Comparison of ENCODE assay signal across 28 cellular contexts in genomic region chr18:54877076-54877475, GRCh38. TPM values are rescaled to one million over a fixed set of nuclear protein-coding genes. Genes with fewer than 3 reads are reported as not detected.
"Had no signal": no experiment of that assay in that cellular context is flagged by ENCODE, and none has a peak within 500 bp of the region (broad histone marks: within the 10 kb centered on the region; RNA-seq: fewer than 3 reads in every experiment).

No MANE protein-coding gene starts in this region.

- ATAC-seq: activated CD4-positive, CD25-positive, alpha-beta regulatory T cell treated with anti-CD3 and anti-CD28 coated beads, Interleukin-2, amount 50 U/mL, for 24 hours; activated CD8-positive, alpha-beta memory T cell treated with anti-CD3 and anti-CD28 coated beads, Interleukin-2, amount 10 ng/mL, durations not matched to agents 7 days and 5 days; body of pancreas had no signal

- H3K36me3 ChIP-seq: ascending aorta, MG63, Peyer's patch, SJCRH30 had no signal

- H3K4me1 ChIP-seq: ascending aorta, SJCRH30 had no signal

- H3K9me3 ChIP-seq: ascending aorta, body of pancreas, MG63, Peyer's patch, SJCRH30, SK-N-SH had no signal

- H3K4me2 ChIP-seq: KMS-11, SK-N-SH had no signal

- H3K27ac ChIP-seq: ascending aorta, body of pancreas, KMS-11, Peyer's patch, RWPE1, SJCRH30 had no signal

- H3K36me3 Mint-ChIP-seq: activated CD8-positive, alpha-beta memory T cell treated with anti-CD3 and anti-CD28 coated beads, Interleukin-2, amount 10 ng/mL, durations not matched to agents 7 days and 5 days had no signal

- H3K27me3 ChIP-seq: ascending aorta, body of pancreas, MG63, Peyer's patch, SJCRH30 had no signal

- H3K27ac Mint-ChIP-seq: activated CD8-positive, alpha-beta memory T cell treated with anti-CD3 and anti-CD28 coated beads, Interleukin-2, amount 10 ng/mL, durations not matched to agents 7 days and 5 days; activated naive CD4-positive, alpha-beta T cell treated with anti-CD3 and anti-CD28 coated beads, Interleukin-2, amount 50 U/mL, for 24 hours; activated T-cell treated with anti-CD3 and anti-CD28 coated beads, Interleukin-2, amount 50 U/mL, for 24 hours; activated T-helper 1 cell treated with anti-CD3 and anti-CD28 coated beads, Interleukin-12 subunit alpha, Interleukin-12 subunit beta, Interleukin-2, Interleukin-4 antibody, amounts not matched to agents 30 ng/mL and 10 ng/mL and 1 ng/mL, durations not matched to agents 14 hours and 24 hours and 36 hours had no signal

- H3K9me3 Mint-ChIP-seq: activated naive CD4-positive, alpha-beta T cell treated with anti-CD3 and anti-CD28 coated beads, Interleukin-2, amount 50 U/mL, for 24 hours; activated T-cell treated with anti-CD3 and anti-CD28 coated beads, Interleukin-2, amount 50 U/mL, for 24 hours; activated T-helper 1 cell treated with anti-CD3 and anti-CD28 coated beads, Interleukin-12 subunit alpha, Interleukin-12 subunit beta, Interleukin-2, Interleukin-4 antibody, amounts not matched to agents 30 ng/mL and 10 ng/mL and 1 ng/mL, durations not matched to agents 14 hours and 24 hours and 36 hours had no signal

- H3K4me3 ChIP-seq: ascending aorta, body of pancreas, MG63, Peyer's patch, SJCRH30 had no signal

- H3K4me3 Mint-ChIP-seq: activated CD8-positive, alpha-beta memory T cell treated with anti-CD3 and anti-CD28 coated beads, Interleukin-2, amount 10 ng/mL, durations not matched to agents 7 days and 5 days; activated naive CD4-positive, alpha-beta T cell treated with anti-CD3 and anti-CD28 coated beads, Interleukin-2, amount 50 U/mL, for 24 hours; activated T-cell treated with anti-CD3 and anti-CD28 coated beads, Interleukin-2, amount 50 U/mL, for 24 hours; activated T-helper 1 cell treated with anti-CD3 and anti-CD28 coated beads, Interleukin-12 subunit alpha, Interleukin-12 subunit beta, Interleukin-2, Interleukin-4 antibody, amounts not matched to agents 30 ng/mL and 10 ng/mL and 1 ng/mL, durations not matched to agents 14 hours and 24 hours and 36 hours had no signal

- H3K9ac ChIP-seq: KMS-11, SK-N-SH had no signal

- H3K27me3 Mint-ChIP-seq: activated CD8-positive, alpha-beta memory T cell treated with anti-CD3 and anti-CD28 coated beads, Interleukin-2, amount 10 ng/mL, durations not matched to agents 7 days and 5 days; activated naive CD4-positive, alpha-beta T cell treated with anti-CD3 and anti-CD28 coated beads, Interleukin-2, amount 50 U/mL, for 24 hours; activated T-cell treated with anti-CD3 and anti-CD28 coated beads, Interleukin-2, amount 50 U/mL, for 24 hours had no signal

- DNase-seq: activated CD4-positive, alpha-beta T cell treated with anti-CD3 and anti-CD28 coated beads for 48 hours; activated CD4-positive, alpha-beta T cell treated with anti-CD3 and anti-CD28 coated beads, Interleukin-2, amount 50 U/mL, for 48 hours; activated CD8-positive, alpha-beta memory T cell treated with anti-CD3 and anti-CD28 coated beads, Interleukin-2, amount 10 ng/mL, durations not matched to agents 7 days and 5 days; activated effector memory CD4-positive, alpha-beta T cell treated with Interleukin-2 at 50 U/mL for 16 hours; activated naive CD4-positive, alpha-beta T cell; activated T-cell treated with anti-CD3 and anti-CD28 coated beads, Interleukin-2, amount 50 U/mL, for 24 hours; amniotic stem cell; body of pancreas; MG63; MV-4-11; NCI-H1092 treated with DMSO at 0.1 percent for 48 hours; NCI-H1417 treated with DMSO at 0.1 percent for 48 hours; NCI-H1694; NCI-H2029 treated with DMSO at 0.1 percent for 48 hours; NCI-H510A treated with DMSO at 0.1 percent for 48 hours; NCI-H69; NK-92 treated with Interleukin-12 subunit alpha and Interleukin-12 subunit beta, amount 100 ng/mL, for 24 hours; Peyer's patch; Right ventricle myocardium superior; SJCRH30; SK-N-SH; T-helper 1 cell had no signal

RNA-seq across cellular contexts. Expression of gene RAB27B, which starts 48.8 kb away (rescaled TPM):
- total RNA-seq: SJCRH30 had no signal
